Comparison of ENCODE assay signal across 1 cellular context in the genomic region with DNA sequence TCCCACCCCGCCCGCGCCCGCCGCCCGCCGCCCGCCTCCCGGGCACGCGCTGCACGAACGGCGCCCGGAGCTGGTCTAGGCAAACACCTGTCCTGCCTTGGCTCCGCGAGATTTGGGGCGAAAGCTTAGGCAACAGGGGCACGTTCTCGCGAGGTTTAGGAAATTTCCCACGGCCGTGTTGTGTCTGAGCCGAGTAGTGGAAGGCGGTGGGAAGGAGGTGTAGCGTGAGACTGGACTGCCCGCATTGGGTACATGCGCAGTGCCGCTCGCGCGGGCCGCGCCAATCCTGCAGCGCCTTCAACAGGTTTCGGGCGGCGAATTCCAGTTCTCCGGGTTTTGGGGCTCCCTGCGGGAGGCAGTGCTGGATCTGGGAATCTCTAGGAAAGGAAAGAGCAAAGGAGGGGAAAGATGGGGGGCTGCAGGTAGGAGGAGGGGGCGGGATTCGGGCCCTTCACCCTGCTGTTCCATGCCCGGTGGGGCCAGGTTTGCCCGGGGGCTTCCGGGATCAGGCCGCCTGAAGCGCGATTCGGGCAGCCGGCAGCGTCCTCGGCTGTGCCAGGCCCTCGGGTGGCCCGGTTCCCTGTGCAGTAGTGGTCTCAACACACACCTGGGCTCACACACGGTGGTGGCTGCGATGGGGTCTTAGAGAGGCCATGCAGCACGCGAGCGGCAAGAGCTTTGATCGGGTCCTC.
TF ChIP-seq lines count a peak whose summit lies in the region.

No MANE protein-coding gene starts in this region.

TF ChIP-seq in HepG2, 621 proteins besides CTCF, POLR2A, EP300 and RAD21 (continued from another document and continues in another):
- TF ChIP-seq, protein P1, sequence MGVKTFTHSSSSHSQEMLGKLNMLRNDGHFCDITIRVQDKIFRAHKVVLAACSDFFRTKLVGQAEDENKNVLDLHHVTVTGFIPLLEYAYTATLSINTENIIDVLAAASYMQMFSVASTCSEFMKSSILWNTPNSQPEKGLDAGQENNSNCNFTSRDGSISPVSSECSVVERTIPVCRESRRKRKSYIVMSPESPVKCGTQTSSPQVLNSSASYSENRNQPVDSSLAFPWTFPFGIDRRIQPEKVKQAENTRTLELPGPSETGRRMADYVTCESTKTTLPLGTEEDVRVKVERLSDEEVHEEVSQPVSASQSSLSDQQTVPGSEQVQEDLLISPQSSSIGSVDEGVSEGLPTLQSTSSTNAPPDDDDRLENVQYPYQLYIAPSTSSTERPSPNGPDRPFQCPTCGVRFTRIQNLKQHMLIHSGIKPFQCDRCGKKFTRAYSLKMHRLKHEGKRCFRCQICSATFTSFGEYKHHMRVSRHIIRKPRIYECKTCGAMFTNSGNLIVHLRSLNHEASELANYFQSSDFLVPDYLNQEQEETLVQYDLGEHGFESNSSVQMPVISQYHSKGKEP (CRISPR knock-in tag; IDR thresholded peaks at IDR 0.05) = no peak
- TF ChIP-seq ZNF274 (CRISPR knock-in tag; IDR thresholded peaks at IDR 0.05) (no peak; the same call in 1 of the 2 replicates), ZNF501 (CRISPR knock-in tag; IDR thresholded peaks at IDR 0.05) (no peak), ZNF441 (CRISPR knock-in tag; IDR thresholded peaks at IDR 0.05; ENCODE audit: borderline replicate concordance) (no peak), RFXAP (CRISPR knock-in tag; IDR thresholded peaks at IDR 0.05; ENCODE audit: borderline replicate concordance) (no peak; the same call in 1 of the 2 replicates), GFI1 (CRISPR knock-in tag; IDR thresholded peaks at IDR 0.05; ENCODE audit: borderline replicate concordance) (0 out of 2 replicates have a peak, but pooled peaks have one; percentile 38), ZNF264 (CRISPR knock-in tag; IDR thresholded peaks at IDR 0.05) (no peak), DR1 (CRISPR knock-in tag; IDR thresholded peaks at IDR 0.05) (0 out of 2 replicates have a peak, but pooled peaks have one; percentile 39), FIP1L1 (IDR thresholded peaks at IDR 0.05; ENCODE audit: borderline replicate concordance, insufficient read depth, low read depth, low read length) (no peak), RFX5 (IDR thresholded peaks at IDR 0.05; ENCODE audit: low read depth, low read length) (no peak), ZMYM2 (CRISPR knock-in tag; IDR thresholded peaks at IDR 0.05) (no peak), TAF15 (IDR thresholded peaks at IDR 0.05; ENCODE audit: low read depth, low read length, poor library complexity, severe bottlenecking) (no peak), RXRB (CRISPR knock-in tag; IDR thresholded peaks at IDR 0.05; ENCODE audit: borderline replicate concordance) (no peak), ZNF451 (CRISPR knock-in tag; IDR thresholded peaks at IDR 0.05) (peak; percentile 84), MYC (CRISPR knock-in tag; IDR thresholded peaks at IDR 0.05; ENCODE audit: borderline replicate concordance) (no peak), HDAC1 (CRISPR knock-in tag; IDR thresholded peaks at IDR 0.05) (0 out of 2 replicates have a peak, but pooled peaks have one; percentile 58), ZNF619 (CRISPR knock-in tag; IDR thresholded peaks at IDR 0.05) (no peak), ZNF577 (CRISPR knock-in tag; IDR thresholded peaks at IDR 0.05; ENCODE audit: borderline replicate concordance, low read depth) (no peak), ISX (CRISPR knock-in tag; conservative IDR thresholded peaks at IDR 0.05) (no peak), ZNF703 (CRISPR knock-in tag; IDR thresholded peaks at IDR 0.05; ENCODE audit: borderline replicate concordance) (0 out of 2 replicates have a peak, but pooled peaks have one; percentile 70), JDP2 (CRISPR knock-in tag; IDR thresholded peaks at IDR 0.05; ENCODE audit: borderline replicate concordance) (no peak), MAFF (IDR thresholded peaks at IDR 0.05; ENCODE audit: low read depth, low read length) (no peak), ZNF652 (CRISPR knock-in tag; IDR thresholded peaks at IDR 0.05; ENCODE audit: borderline replicate concordance, low read depth) (no peak), ZFP36L2 (CRISPR knock-in tag; IDR thresholded peaks at IDR 0.05) (no peak), ZNF775 (CRISPR knock-in tag; IDR thresholded peaks at IDR 0.05; ENCODE audit: borderline replicate concordance) (no peak), CREM (IDR thresholded peaks at IDR 0.05) (peak; percentile 18; the same call in 1 of the 2 replicates), CREM (CRISPR knock-in tag; IDR thresholded peaks at IDR 0.05) (no peak), TOPORS (CRISPR knock-in tag; IDR thresholded peaks at IDR 0.05) (no peak), CHCHD3 (CRISPR knock-in tag; IDR thresholded peaks at IDR 0.05) (no peak), ZNF230 (CRISPR knock-in tag; IDR thresholded peaks at IDR 0.05) (no peak), ZNF232 (CRISPR knock-in tag; IDR thresholded peaks at IDR 0.05; ENCODE audit: borderline replicate concordance) (no peak), ZNF460 (CRISPR knock-in tag; IDR thresholded peaks at IDR 0.05; ENCODE audit: borderline replicate concordance) (no peak; the same call in 1 of the 2 replicates), FOXC1 (CRISPR knock-in tag; IDR thresholded peaks at IDR 0.05; ENCODE audit: borderline replicate concordance) (no peak), HMG20B (CRISPR knock-in tag; conservative IDR thresholded peaks at IDR 0.05) (peak; percentile 89), TCF7 (IDR thresholded peaks at IDR 0.05; ENCODE audit: low read depth) (no peak), KDM1A (CRISPR knock-in tag; IDR thresholded peaks at IDR 0.05) (no peak), ZNF615 (CRISPR knock-in tag; IDR thresholded peaks at IDR 0.05; ENCODE audit: borderline replicate concordance) (no peak), SMAD9 (CRISPR knock-in tag; IDR thresholded peaks at IDR 0.05) (no peak), JUNB (CRISPR knock-in tag; IDR thresholded peaks at IDR 0.05; ENCODE audit: borderline replicate concordance) (no peak), AKAP8 (CRISPR knock-in tag; IDR thresholded peaks at IDR 0.05) (0 out of 2 replicates have a peak, but pooled peaks have one; percentile 22), KAT8 (CRISPR knock-in tag; IDR thresholded peaks at IDR 0.05) (peak; percentile 63), HOXA9 (CRISPR knock-in tag; IDR thresholded peaks at IDR 0.05; ENCODE audit: borderline replicate concordance) (no peak), CCDC6 (CRISPR knock-in tag; IDR thresholded peaks at IDR 0.05) (no peak), HHEX (CRISPR knock-in tag; IDR thresholded peaks at IDR 0.05) (no peak), CREB1 (IDR thresholded peaks at IDR 0.05) (no peak), CREB1 (CRISPR knock-in tag; IDR thresholded peaks at IDR 0.05) (no peak), PAF1 (CRISPR knock-in tag; IDR thresholded peaks at IDR 0.05) (no peak), MEIS1 (CRISPR knock-in tag; IDR thresholded peaks at IDR 0.05; ENCODE audit: borderline replicate concordance) (no peak), NR2F1 (CRISPR knock-in tag; IDR thresholded peaks at IDR 0.05) (no peak), ZBTB20 (CRISPR knock-in tag; IDR thresholded peaks at IDR 0.05; ENCODE audit: borderline replicate concordance, low read depth) (0 out of 2 replicates have a peak, but pooled peaks have one; percentile 62), ZNF343 (CRISPR knock-in tag; IDR thresholded peaks at IDR 0.05) (no peak), NCOA2 (CRISPR knock-in tag; IDR thresholded peaks at IDR 0.05) (no peak), HNRNPK (IDR thresholded peaks at IDR 0.05; ENCODE audit: low read depth, low read length, poor library complexity, severe bottlenecking) (peak; percentile 20), PPARG (CRISPR knock-in tag; conservative IDR thresholded peaks at IDR 0.05) (no peak; the same call in 1 of the 2 replicates), ZNF552 (CRISPR knock-in tag; IDR thresholded peaks at IDR 0.05; ENCODE audit: borderline replicate concordance) (no peak), ZNF235 (CRISPR knock-in tag; IDR thresholded peaks at IDR 0.05; ENCODE audit: borderline replicate concordance) (no peak), ELF3 (CRISPR knock-in tag; IDR thresholded peaks at IDR 0.05) (peak; percentile 38; the same call in 1 of the 2 replicates), PRMT3 (CRISPR knock-in tag; IDR thresholded peaks at IDR 0.05; ENCODE audit: borderline replicate concordance, low read depth) (no peak)
- TF ChIP-seq, protein P2, sequence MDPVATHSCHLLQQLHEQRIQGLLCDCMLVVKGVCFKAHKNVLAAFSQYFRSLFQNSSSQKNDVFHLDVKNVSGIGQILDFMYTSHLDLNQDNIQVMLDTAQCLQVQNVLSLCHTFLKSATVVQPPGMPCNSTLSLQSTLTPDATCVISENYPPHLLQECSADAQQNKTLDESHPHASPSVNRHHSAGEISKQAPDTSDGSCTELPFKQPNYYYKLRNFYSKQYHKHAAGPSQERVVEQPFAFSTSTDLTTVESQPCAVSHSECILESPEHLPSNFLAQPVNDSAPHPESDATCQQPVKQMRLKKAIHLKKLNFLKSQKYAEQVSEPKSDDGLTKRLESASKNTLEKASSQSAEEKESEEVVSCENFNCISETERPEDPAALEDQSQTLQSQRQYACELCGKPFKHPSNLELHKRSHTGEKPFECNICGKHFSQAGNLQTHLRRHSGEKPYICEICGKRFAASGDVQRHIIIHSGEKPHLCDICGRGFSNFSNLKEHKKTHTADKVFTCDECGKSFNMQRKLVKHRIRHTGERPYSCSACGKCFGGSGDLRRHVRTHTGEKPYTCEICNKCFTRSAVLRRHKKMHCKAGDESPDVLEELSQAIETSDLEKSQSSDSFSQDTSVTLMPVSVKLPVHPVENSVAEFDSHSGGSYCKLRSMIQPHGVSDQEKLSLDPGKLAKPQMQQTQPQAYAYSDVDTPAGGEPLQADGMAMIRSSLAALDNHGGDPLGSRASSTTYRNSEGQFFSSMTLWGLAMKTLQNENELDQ (CRISPR knock-in tag; IDR thresholded peaks at IDR 0.05; ENCODE audit: borderline replicate concordance) = no peak
- TF ChIP-seq, protein P3, sequence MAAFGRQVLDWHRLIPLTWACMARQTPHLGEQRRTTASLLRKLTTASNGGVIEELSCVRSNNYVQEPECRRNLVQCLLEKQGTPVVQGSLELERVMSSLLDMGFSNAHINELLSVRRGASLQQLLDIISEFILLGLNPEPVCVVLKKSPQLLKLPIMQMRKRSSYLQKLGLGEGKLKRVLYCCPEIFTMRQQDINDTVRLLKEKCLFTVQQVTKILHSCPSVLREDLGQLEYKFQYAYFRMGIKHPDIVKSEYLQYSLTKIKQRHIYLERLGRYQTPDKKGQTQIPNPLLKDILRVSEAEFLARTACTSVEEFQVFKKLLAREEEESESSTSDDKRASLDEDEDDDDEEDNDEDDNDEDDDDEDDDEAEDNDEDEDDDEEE (CRISPR knock-in tag; IDR thresholded peaks at IDR 0.05) = 0 out of 2 replicates have a peak, but pooled peaks have one; percentile 69
- TF ChIP-seq, protein P4, sequence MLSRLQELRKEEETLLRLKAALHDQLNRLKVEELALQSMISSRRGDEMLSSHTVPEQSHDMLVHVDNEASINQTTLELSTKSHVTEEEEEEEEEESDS (CRISPR knock-in tag; IDR thresholded peaks at IDR 0.05; ENCODE audit: borderline replicate concordance) = no peak
- TF ChIP-seq, protein P5, sequence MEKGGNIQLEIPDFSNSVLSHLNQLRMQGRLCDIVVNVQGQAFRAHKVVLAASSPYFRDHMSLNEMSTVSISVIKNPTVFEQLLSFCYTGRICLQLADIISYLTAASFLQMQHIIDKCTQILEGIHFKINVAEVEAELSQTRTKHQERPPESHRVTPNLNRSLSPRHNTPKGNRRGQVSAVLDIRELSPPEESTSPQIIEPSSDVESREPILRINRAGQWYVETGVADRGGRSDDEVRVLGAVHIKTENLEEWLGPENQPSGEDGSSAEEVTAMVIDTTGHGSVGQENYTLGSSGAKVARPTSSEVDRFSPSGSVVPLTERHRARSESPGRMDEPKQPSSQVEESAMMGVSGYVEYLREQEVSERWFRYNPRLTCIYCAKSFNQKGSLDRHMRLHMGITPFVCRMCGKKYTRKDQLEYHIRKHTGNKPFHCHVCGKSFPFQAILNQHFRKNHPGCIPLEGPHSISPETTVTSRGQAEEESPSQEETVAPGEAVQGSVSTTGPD (CRISPR knock-in tag; IDR thresholded peaks at IDR 0.05) = no peak
- TF ChIP-seq, protein P6, sequence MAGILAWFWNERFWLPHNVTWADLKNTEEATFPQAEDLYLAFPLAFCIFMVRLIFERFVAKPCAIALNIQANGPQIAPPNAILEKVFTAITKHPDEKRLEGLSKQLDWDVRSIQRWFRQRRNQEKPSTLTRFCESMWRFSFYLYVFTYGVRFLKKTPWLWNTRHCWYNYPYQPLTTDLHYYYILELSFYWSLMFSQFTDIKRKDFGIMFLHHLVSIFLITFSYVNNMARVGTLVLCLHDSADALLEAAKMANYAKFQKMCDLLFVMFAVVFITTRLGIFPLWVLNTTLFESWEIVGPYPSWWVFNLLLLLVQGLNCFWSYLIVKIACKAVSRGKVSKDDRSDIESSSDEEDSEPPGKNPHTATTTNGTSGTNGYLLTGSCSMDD (CRISPR knock-in tag; IDR thresholded peaks at IDR 0.05) = no peak
- TF ChIP-seq, protein P7, sequence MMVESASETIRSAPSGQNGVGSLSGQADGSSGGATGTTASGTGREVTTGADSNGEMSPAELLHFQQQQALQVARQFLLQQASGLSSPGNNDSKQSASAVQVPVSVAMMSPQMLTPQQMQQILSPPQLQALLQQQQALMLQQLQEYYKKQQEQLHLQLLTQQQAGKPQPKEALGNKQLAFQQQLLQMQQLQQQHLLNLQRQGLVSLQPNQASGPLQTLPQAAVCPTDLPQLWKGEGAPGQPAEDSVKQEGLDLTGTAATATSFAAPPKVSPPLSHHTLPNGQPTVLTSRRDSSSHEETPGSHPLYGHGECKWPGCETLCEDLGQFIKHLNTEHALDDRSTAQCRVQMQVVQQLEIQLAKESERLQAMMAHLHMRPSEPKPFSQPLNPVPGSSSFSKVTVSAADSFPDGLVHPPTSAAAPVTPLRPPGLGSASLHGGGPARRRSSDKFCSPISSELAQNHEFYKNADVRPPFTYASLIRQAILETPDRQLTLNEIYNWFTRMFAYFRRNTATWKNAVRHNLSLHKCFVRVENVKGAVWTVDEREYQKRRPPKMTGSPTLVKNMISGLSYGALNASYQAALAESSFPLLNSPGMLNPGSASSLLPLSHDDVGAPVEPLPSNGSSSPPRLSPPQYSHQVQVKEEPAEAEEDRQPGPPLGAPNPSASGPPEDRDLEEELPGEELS (CRISPR knock-in tag; IDR thresholded peaks at IDR 0.05) = no peak
- TF ChIP-seq, protein P8, sequence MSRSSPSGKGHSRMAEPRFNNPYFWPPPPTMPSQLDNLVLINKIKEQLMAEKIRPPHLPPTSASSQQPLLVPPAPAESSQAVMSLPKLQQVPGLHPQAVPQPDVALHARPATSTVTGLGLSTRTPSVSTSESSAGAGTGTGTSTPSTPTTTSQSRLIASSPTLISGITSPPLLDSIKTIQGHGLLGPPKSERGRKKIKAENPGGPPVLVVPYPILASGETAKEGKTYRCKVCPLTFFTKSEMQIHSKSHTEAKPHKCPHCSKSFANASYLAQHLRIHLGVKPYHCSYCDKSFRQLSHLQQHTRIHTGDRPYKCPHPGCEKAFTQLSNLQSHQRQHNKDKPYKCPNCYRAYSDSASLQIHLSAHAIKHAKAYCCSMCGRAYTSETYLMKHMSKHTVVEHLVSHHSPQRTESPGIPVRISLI (CRISPR knock-in tag; IDR thresholded peaks at IDR 0.05; ENCODE audit: borderline replicate concordance) = no peak
- TF ChIP-seq, protein P9, sequence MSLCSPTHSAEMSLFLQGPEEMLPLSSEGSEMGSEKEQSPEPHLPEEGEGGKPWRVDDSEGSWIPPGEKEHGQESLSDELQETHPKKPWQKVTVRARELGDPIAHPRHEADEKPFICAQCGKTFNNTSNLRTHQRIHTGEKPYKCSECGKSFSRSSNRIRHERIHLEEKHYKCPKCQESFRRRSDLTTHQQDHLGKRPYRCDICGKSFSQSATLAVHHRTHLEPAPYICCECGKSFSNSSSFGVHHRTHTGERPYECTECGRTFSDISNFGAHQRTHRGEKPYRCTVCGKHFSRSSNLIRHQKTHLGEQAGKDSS (CRISPR knock-in tag; IDR thresholded peaks at IDR 0.05; ENCODE audit: borderline replicate concordance, low read depth) = no peak; the same call in 1 of the 2 replicates
